ENCODE assay signal across 1 cellular context in genomic region chr6:36874443-36875249, GRCh38.
TF ChIP-seq lines count a peak whose summit lies in the region.

TSS of gene PPIL1 (minus strand) at chr6:36874803. CDS start at chr6:36874772, 31 bp downstream.

TF ChIP-seq in HepG2, 621 proteins besides CTCF, POLR2A, EP300 and RAD21 (continued from another document and continues in another):
- peak; percentile 46; the same call in 1 of the 2 replicates for TF ChIP-seq ZNF609 (CRISPR knock-in tag; IDR thresholded peaks at IDR 0.05; ENCODE audit: borderline replicate concordance)
- TF ChIP-seq ZNF225 (CRISPR knock-in tag; IDR thresholded peaks at IDR 0.05), result peak; percentile 87; the same call in 1 of the 2 replicates
- no peak for TF ChIP-seq DPF2 (CRISPR knock-in tag; IDR thresholded peaks at IDR 0.05; ENCODE audit: borderline replicate concordance, low read depth)
- peak; percentile 39; the same call in 1 of the 2 replicates for TF ChIP-seq ZBTB37 (CRISPR knock-in tag; IDR thresholded peaks at IDR 0.05)
- TF ChIP-seq CCAR2 (optimal IDR thresholded peaks at IDR 0.05; ENCODE audit: low read depth, low read length), result peak; percentile 83
- TF ChIP-seq ZBTB14 (CRISPR knock-in tag; IDR thresholded peaks at IDR 0.05), result no peak
- no peak for TF ChIP-seq GTF3A (CRISPR knock-in tag; conservative IDR thresholded peaks at IDR 0.05)
- TF ChIP-seq ARNT2 (CRISPR knock-in tag; IDR thresholded peaks at IDR 0.05; ENCODE audit: low read depth), result peak; percentile 92
- TF ChIP-seq ZNF143 (CRISPR knock-in tag; IDR thresholded peaks at IDR 0.05), result peak; percentile 64; the same call in 1 of the 2 replicates
- TF ChIP-seq ZNF740 (CRISPR knock-in tag; IDR thresholded peaks at IDR 0.05), result no peak
- TF ChIP-seq ZSCAN20 (CRISPR knock-in tag; IDR thresholded peaks at IDR 0.05; ENCODE audit: borderline replicate concordance), result peak; percentile 76; the same call in 1 of the 2 replicates
- TF ChIP-seq NBN (conservative IDR thresholded peaks at IDR 0.05), result no peak
- peak; percentile 60 for TF ChIP-seq FOSL2 (CRISPR knock-in tag; IDR thresholded peaks at IDR 0.05)
- TF ChIP-seq REPIN1 (CRISPR knock-in tag; IDR thresholded peaks at IDR 0.05; ENCODE audit: borderline replicate concordance, low read depth), result peak; percentile 92
- no peak for TF ChIP-seq RBAK (CRISPR knock-in tag; IDR thresholded peaks at IDR 0.05)
- no peak for TF ChIP-seq KAT2B (IDR thresholded peaks at IDR 0.05; ENCODE audit: borderline replicate concordance, low read depth, low read length)
- peak; percentile 90 for TF ChIP-seq RBFOX2 (IDR thresholded peaks at IDR 0.05; ENCODE audit: low read depth, low read length)
- TF ChIP-seq ZNF816 (CRISPR knock-in tag; IDR thresholded peaks at IDR 0.05; ENCODE audit: borderline replicate concordance), result no peak
- no peak for TF ChIP-seq ZNF841 (CRISPR knock-in tag; IDR thresholded peaks at IDR 0.05; ENCODE audit: borderline replicate concordance)
- TF ChIP-seq RNF2 (conservative IDR thresholded peaks at IDR 0.05; ENCODE audit: low read depth), result peak; percentile 93
- peak; percentile 73; the same call in 1 of the 2 replicates for TF ChIP-seq SMYD3 (CRISPR knock-in tag; IDR thresholded peaks at IDR 0.05)
- TF ChIP-seq ZNF44 (CRISPR knock-in tag; IDR thresholded peaks at IDR 0.05), result peak; percentile 98
- peak; percentile 15; the same call in 1 of the 2 replicates for TF ChIP-seq HNF4G (IDR thresholded peaks at IDR 0.05; ENCODE audit: borderline replicate concordance, low read depth, low read length)
- TF ChIP-seq HNF4G (CRISPR knock-in tag; IDR thresholded peaks at IDR 0.05; ENCODE audit: borderline replicate concordance, low read depth), result no peak
- peak; percentile 63 for TF ChIP-seq HCFC1 (IDR thresholded peaks at IDR 0.05; ENCODE audit: low read depth, low read length)
- 0 out of 2 replicates have a peak, but pooled peaks have one; percentile 68 for TF ChIP-seq ZBTB42 (CRISPR knock-in tag; IDR thresholded peaks at IDR 0.05)
- no peak for TF ChIP-seq ZNF672 (CRISPR knock-in tag; IDR thresholded peaks at IDR 0.05)
- peak; percentile 63 for TF ChIP-seq NFRKB (IDR thresholded peaks at IDR 0.05)
- no peak for TF ChIP-seq ZBTB10 (CRISPR knock-in tag; IDR thresholded peaks at IDR 0.05; ENCODE audit: borderline replicate concordance)
- TF ChIP-seq ATF6 (CRISPR knock-in tag; conservative IDR thresholded peaks at IDR 0.05), result 0 out of 2 replicates have a peak, but pooled peaks have one; percentile 78
- TF ChIP-seq MEIS2 (CRISPR knock-in tag; IDR thresholded peaks at IDR 0.05), result peak; percentile 84
- TF ChIP-seq ZNF607 (CRISPR knock-in tag; IDR thresholded peaks at IDR 0.05; ENCODE audit: borderline replicate concordance), result no peak
- no peak; the same call in 1 of the 2 replicates for TF ChIP-seq ZNF333 (CRISPR knock-in tag; IDR thresholded peaks at IDR 0.05; ENCODE audit: borderline replicate concordance)
- TF ChIP-seq CCDC6 (CRISPR knock-in tag; IDR thresholded peaks at IDR 0.05), result no peak; the same call in 1 of the 2 replicates
- TF ChIP-seq ATF2 (CRISPR knock-in tag; IDR thresholded peaks at IDR 0.05), result peak; percentile 76; the same call in 1 of the 2 replicates
- no peak for TF ChIP-seq ZNF18 (CRISPR knock-in tag; IDR thresholded peaks at IDR 0.05; ENCODE audit: insufficient replicate concordance)
- TF ChIP-seq MATR3 (CRISPR knock-in tag; IDR thresholded peaks at IDR 0.05), result no peak
- peak; percentile 64; the same call in 1 of the 2 replicates for TF ChIP-seq TSC22D2 (CRISPR knock-in tag; IDR thresholded peaks at IDR 0.05; ENCODE audit: borderline replicate concordance)
- TF ChIP-seq SP4 (CRISPR knock-in tag; IDR thresholded peaks at IDR 0.05), result peak; percentile 84; the same call in 1 of the 2 replicates
- TF ChIP-seq PHF5A (CRISPR knock-in tag; IDR thresholded peaks at IDR 0.05; ENCODE audit: low read depth, unreplicated experiment), result peak; percentile 47
- TF ChIP-seq HNF1A (IDR thresholded peaks at IDR 0.05; ENCODE audit: low read depth), result no peak; the same call in none of the 2 replicates
- TF ChIP-seq HNF1A (CRISPR knock-in tag; IDR thresholded peaks at IDR 0.05; ENCODE audit: borderline replicate concordance), result peak; percentile 45; the same call in 1 of the 2 replicates
